In the genomic region with DNA sequence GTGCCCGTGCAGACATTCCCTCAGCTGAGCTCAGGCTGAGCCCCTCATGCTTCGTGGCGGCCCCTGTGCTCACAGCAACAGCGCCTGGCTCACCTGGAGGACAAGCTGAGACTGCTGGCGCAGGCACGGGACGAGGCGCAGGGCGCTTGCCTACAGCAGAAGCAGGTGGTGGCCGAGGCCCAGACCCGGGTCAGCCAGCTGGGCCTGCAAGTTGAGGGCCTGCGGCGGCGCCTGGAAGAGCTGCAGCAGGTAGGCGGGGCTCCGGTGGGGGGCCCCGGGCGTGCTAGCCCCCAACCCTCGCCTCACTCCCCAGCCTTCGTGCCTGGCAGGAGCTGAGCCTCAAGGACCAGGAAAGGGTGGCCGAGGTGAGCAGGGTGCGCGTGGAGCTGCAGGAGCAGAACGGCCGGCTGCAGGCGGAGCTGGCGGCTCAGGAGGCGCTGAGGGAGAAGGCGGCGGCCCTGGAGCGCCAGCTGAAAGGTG, we compare ENCODE assay signal across 1 cellular context.
TF ChIP-seq lines count a peak whose summit lies in the region.

No MANE protein-coding gene starts in this region.

TF ChIP-seq in HCT116, 20 proteins besides CTCF, POLR2A, EP300 and RAD21 (continued from another document):
- TF ChIP-seq, protein P1, sequence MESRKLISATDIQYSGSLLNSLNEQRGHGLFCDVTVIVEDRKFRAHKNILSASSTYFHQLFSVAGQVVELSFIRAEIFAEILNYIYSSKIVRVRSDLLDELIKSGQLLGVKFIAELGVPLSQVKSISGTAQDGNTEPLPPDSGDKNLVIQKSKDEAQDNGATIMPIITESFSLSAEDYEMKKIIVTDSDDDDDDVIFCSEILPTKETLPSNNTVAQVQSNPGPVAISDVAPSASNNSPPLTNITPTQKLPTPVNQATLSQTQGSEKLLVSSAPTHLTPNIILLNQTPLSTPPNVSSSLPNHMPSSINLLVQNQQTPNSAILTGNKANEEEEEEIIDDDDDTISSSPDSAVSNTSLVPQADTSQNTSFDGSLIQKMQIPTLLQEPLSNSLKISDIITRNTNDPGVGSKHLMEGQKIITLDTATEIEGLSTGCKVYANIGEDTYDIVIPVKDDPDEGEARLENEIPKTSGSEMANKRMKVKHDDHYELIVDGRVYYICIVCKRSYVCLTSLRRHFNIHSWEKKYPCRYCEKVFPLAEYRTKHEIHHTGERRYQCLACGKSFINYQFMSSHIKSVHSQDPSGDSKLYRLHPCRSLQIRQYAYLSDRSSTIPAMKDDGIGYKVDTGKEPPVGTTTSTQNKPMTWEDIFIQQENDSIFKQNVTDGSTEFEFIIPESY (IDR thresholded peaks at IDR 0.05; ENCODE audit: extremely low read depth, insufficient replicate concordance, low read length) = no peak
- TF ChIP-seq FOSL1 (IDR thresholded peaks at IDR 0.05; ENCODE audit: low read depth) = no peak
